ENCODE assay signal across 9 cellular contexts in the genomic region with DNA sequence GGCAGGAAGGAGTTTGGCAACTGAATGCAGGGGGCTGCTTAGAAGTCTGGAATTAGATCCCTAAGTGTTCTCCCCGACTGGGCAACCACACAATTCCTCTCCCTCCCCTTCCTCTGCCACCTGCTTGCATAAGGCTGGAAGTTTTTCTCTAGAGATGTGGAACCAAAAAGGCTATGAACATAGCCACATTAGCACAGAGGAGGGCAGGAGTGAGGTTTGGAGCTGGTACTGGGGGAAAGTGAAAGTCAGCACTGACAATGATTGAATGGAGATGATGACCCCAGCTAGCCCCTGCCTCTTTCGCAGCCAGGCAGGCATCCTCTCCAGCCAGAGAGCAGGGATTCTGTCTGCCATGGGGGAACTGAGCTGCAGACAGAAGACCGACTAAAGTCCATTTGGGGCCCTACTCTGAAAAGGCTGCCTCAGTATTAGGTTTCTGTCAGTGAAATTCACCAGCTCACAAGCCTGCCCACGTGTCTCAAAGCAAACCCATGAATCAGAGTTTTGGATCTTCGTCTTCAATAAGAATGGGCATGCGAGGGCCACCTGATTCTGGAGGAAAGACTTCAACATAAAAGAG.
DNase-seq lines count a peak whose midpoint lies in the region; ATAC-seq, FAIRE-seq and TF ChIP-seq lines count a peak whose summit lies in the region.
"Had no signal": no experiment of that assay in that cellular context is flagged by ENCODE, and none has a peak within 500 bp of the region (broad histone marks: within the 10 kb centered on the region; RNA-seq: fewer than 3 reads in every experiment).

No MANE protein-coding gene starts in this region.

- peak; percentile 51; the same call in 1 of the 2 replicates for TF ChIP-seq RAD21 in HepG2 (CRISPR knock-in tag; IDR thresholded peaks at IDR 0.05)

- intact Hi-C loops in HepG2 (cut with micrococcal nuclease; ENCODE audit: unreplicated experiment) = loop anchor here (1.0 to 2.0 kb wide), 3 partner anchors 9 to 125 kb away; a partner anchor contains a TSS

- H3K4me3 ChIP-seq in ACC112 (ENCODE audit: low read depth, low read length) (peak overlapping the region; percentile 71), HepG2 (replicated peaks in 1 of 3; ENCODE audit: insufficient read depth in 1 of 3, low read depth in 2 of 3, low read length in 3 of 3) (peak overlapping the region; percentile 19 to 65 (median 62))

- H2AFZ ChIP-seq in ACC112 (ENCODE audit: low read length, unreplicated experiment) = peak overlapping the region; percentile 79
- no peak overlapping the region for H2AFZ ChIP-seq in HepG2 (ENCODE audit: low read length)

- H3K27ac ChIP-seq in ACC112 (ENCODE audit: low read depth, low read length) = no peak overlapping the region
- H3K27ac ChIP-seq in HepG2 (ENCODE audit: extremely low read length, insufficient read depth, low read length) = peak overlapping the region; percentile 59
- no peak overlapping the region for H3K27ac ChIP-seq in RWPE1

- TF ChIP-seq EP300 in HepG2 (IDR thresholded peaks at IDR 0.05; ENCODE audit: low read depth in 2 of 2, low read length in 2 of 2) (peak; percentile 72 to 79; a peak in 3 of 4 replicates), HepG2 (CRISPR knock-in tag; IDR thresholded peaks at IDR 0.05; ENCODE audit: borderline replicate concordance) (peak; percentile 65; the same call in 1 of the 2 replicates)

- CTCF ChIA-PET in HepG2 (lab: Yijun Ruan, JAX; ENCODE audit: low intra/inter-chr PET ratio, low total read pairs) (no interaction called here), RWPE1 (lab: Yijun Ruan, JAX) (interaction anchor here (1.0 kb wide), 1 partner anchor 11 kb away, joined by 5 read pairs; no protein-coding TSS in a partner anchor)

- H3K27me3 ChIP-seq in ACC112 (ENCODE audit: insufficient read depth, low read length) (no peaks in the 10 kb centered on the region), HepG2 (ENCODE audit: control insufficient read depth in 1 of 2, insufficient read depth in 2 of 2, low read length in 2 of 2) (peaks cover 0 to 3% of the 10 kb centered on the region in 2 experiments; a peak in 1 of 5 replicates)

- POLR2A ChIA-PET in HepG2 (lab: Yijun Ruan, JAX) = interaction anchor here (1.1 to 1.3 kb wide), 5 partner anchors 42 to 122 kb away, joined by 3 to 9 read pairs (median 3); a partner anchor contains a TSS
- POLR2A ChIA-PET in RWPE1 (lab: Yijun Ruan, JAX; ENCODE audit: low non-redundant PET) = no interaction called here

- no peaks in the 10 kb centered on the region for H4K20me1 ChIP-seq in HepG2 (ENCODE audit: insufficient read depth, low read length)

- peaks cover 11% of the 10 kb centered on the region for H3K9me3 ChIP-seq in HepG2 (ENCODE audit: low read length)

- H3K79me2 ChIP-seq in ACC112 (ENCODE audit: control insufficient read depth, insufficient read depth, low read length, unreplicated experiment) (no peaks in the 10 kb centered on the region), HepG2 (ENCODE audit: insufficient read depth, low read length) (no peaks in the 10 kb centered on the region)

- TF ChIP-seq POLR2A in HepG2 (IDR thresholded peaks at IDR 0.05; ENCODE audit: insufficient read depth in 1 of 2, low read depth in 2 of 2, low read length in 2 of 2) = peak in 1 of 2 experiments; percentile 40; a peak in 2 of 4 replicates

- H3K4me2 ChIP-seq in HepG2 (ENCODE audit: low read depth, low read length) = peak overlapping the region; percentile 91

- in situ Hi-C loops in HepG2 (cut with HindIII; ENCODE audit: extremely low pct_ligation_motif_present, low pct_unique_long_range_greater_than_20kb) = no loop called here

- BruUV-seq in HepG2 (replicated peaks; lab: Mats Ljungman, UMichigan) = no TSS peak

- TF ChIP-seq CTCF in HepG2 (CRISPR knock-in tag; IDR thresholded peaks at IDR 0.05) = peak; percentile 52
- TF ChIP-seq CTCF in RWPE1 (conservative IDR thresholded peaks at IDR 0.05; ENCODE audit: low read depth) = no peak

- peak; percentile 88 for FAIRE-seq in HepG2 (lab: Jason Lieb, UNC)

- H3K36me3 Mint-ChIP-seq in activated T-cell treated with anti-CD3 and anti-CD28 coated beads, Interleukin-2, amount 50 U/mL, for 72 hours (ENCODE audit: insufficient read depth in 2 of 2) = peaks cover 2 to 8% of the 10 kb centered on the region in 2 donors

- DNase-seq in ELR (ENCODE audit: low read depth) = peak; percentile 12
- DNase-seq in activated T-cell treated with anti-CD3 and anti-CD28 coated beads, Interleukin-2, amount 50 U/mL, for 72 hours = no peak
- peak; percentile 89 for DNase-seq in HepG2 (ENCODE audit: low spot score)
- DNase-seq in RWPE1 (ENCODE audit: low spot score) = no peak
- DNase-seq in epidermal melanocyte (ENCODE audit: insufficient read length, low spot score) = no peak
- no peak for DNase-seq in NCI-H1092 (lab: John Stamatoyannopoulos, UW)
- DNase-seq in SIG-M5 treated with dmso at 0.1 percent for 504 hours (lab: John Stamatoyannopoulos, UW; ENCODE audit: unreplicated experiment) = no peak
- DNase-seq: stimulated activated CD4-positive, alpha-beta T cell treated with anti-CD3 and anti-CD28 coated beads, Interleukin-12 subunit alpha, Interleukin-12 subunit beta, amount 100 ng/mL, for 4 hours had no signal

- H3K4me1 Mint-ChIP-seq in activated T-cell treated with anti-CD3 and anti-CD28 coated beads, Interleukin-2, amount 50 U/mL, for 72 hours (ENCODE audit: low read depth) = peaks cover 23% of the 10 kb centered on the region

- H3K9me3 Mint-ChIP-seq in activated T-cell treated with anti-CD3 and anti-CD28 coated beads, Interleukin-2, amount 50 U/mL, for 72 hours = peaks cover 4% of the 10 kb centered on the region in 2 donors

- ATAC-seq in activated T-cell treated with anti-CD3 and anti-CD28 coated beads, Interleukin-2, amount 50 U/mL, for 72 hours (replicated peaks in 1 of 2) = peak in 1 of 2 donors; percentile 30
- peak; percentile 83 for ATAC-seq in HepG2

- no peaks in the 10 kb centered on the region for H3K27me3 Mint-ChIP-seq in activated T-cell treated with anti-CD3 and anti-CD28 coated beads, Interleukin-2, amount 50 U/mL, for 72 hours (ENCODE audit: low read depth)

- H3K36me3 ChIP-seq in ACC112 (ENCODE audit: insufficient read depth, low read length) = no peaks in the 10 kb centered on the region
- H3K36me3 ChIP-seq in HepG2 (replicated peaks in 1 of 2; ENCODE audit: control insufficient read depth in 1 of 2, insufficient read depth in 2 of 2, low read length in 2 of 2) = no peaks in the 10 kb centered on the region

- peak overlapping the region; percentile 52 to 86 for H3K4me3 Mint-ChIP-seq in activated T-cell treated with anti-CD3 and anti-CD28 coated beads, Interleukin-2, amount 50 U/mL, for 72 hours

- under 1% methylated on average over 6 of the region's 6 CpGs for WGBS in HepG2 (ENCODE audit: low lambda C conversion rate)

- H3K4me1 ChIP-seq in ACC112 (ENCODE audit: control insufficient read depth, insufficient read depth, low read length, unreplicated experiment) (peaks cover 17% of the 10 kb centered on the region), HepG2 (ENCODE audit: insufficient read depth, low read length) (peaks cover 79% of the 10 kb centered on the region)

- peak overlapping the region; percentile 72 for H3K27ac Mint-ChIP-seq in activated T-cell treated with anti-CD3 and anti-CD28 coated beads, Interleukin-2, amount 50 U/mL, for 72 hours

- H3K9ac ChIP-seq in HepG2 (ENCODE audit: insufficient read depth, low read depth, low read length) = peak overlapping the region; percentile 64

TF ChIP-seq in HepG2, 621 proteins besides CTCF, POLR2A, EP300 and RAD21 (continues in another document):
- TF ChIP-seq, protein P1, sequence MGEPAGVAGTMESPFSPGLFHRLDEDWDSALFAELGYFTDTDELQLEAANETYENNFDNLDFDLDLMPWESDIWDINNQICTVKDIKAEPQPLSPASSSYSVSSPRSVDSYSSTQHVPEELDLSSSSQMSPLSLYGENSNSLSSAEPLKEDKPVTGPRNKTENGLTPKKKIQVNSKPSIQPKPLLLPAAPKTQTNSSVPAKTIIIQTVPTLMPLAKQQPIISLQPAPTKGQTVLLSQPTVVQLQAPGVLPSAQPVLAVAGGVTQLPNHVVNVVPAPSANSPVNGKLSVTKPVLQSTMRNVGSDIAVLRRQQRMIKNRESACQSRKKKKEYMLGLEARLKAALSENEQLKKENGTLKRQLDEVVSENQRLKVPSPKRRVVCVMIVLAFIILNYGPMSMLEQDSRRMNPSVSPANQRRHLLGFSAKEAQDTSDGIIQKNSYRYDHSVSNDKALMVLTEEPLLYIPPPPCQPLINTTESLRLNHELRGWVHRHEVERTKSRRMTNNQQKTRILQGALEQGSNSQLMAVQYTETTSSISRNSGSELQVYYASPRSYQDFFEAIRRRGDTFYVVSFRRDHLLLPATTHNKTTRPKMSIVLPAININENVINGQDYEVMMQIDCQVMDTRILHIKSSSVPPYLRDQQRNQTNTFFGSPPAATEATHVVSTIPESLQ (CRISPR knock-in tag; conservative IDR thresholded peaks at IDR 0.05) = 0 out of 2 replicates have a peak, but pooled peaks have one; percentile 32
- peak; percentile 85; the same call in 1 of the 2 replicates for TF ChIP-seq KDM5B (CRISPR knock-in tag; IDR thresholded peaks at IDR 0.05; ENCODE audit: borderline replicate concordance)
- no peak for TF ChIP-seq ARID2 (CRISPR knock-in tag; IDR thresholded peaks at IDR 0.05; ENCODE audit: borderline replicate concordance)
- TF ChIP-seq, protein P2, sequence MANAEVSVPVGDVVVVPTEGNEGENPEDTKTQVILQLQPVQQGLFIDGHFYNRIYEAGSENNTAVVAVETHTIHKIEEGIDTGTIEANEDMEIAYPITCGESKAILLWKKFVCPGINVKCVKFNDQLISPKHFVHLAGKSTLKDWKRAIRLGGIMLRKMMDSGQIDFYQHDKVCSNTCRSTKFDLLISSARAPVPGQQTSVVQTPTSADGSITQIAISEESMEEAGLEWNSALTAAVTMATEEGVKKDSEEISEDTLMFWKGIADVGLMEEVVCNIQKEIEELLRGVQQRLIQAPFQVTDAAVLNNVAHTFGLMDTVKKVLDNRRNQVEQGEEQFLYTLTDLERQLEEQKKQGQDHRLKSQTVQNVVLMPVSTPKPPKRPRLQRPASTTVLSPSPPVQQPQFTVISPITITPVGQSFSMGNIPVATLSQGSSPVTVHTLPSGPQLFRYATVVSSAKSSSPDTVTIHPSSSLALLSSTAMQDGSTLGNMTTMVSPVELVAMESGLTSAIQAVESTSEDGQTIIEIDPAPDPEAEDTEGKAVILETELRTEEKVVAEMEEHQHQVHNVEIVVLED (CRISPR knock-in tag; IDR thresholded peaks at IDR 0.05; ENCODE audit: borderline replicate concordance) = no peak
- TF ChIP-seq ZNF207 (IDR thresholded peaks at IDR 0.05; ENCODE audit: borderline replicate concordance) = no peak
- no peak for TF ChIP-seq ZNF615 (CRISPR knock-in tag; IDR thresholded peaks at IDR 0.05; ENCODE audit: borderline replicate concordance)
- no peak for TF ChIP-seq ZSCAN20 (CRISPR knock-in tag; IDR thresholded peaks at IDR 0.05; ENCODE audit: borderline replicate concordance)
- no peak for TF ChIP-seq ZNF652 (CRISPR knock-in tag; IDR thresholded peaks at IDR 0.05; ENCODE audit: borderline replicate concordance, low read depth)

Comparison
In these comparisons a context has a peak if more than half of its experiments do, and no peak if none do; other contexts are left out.
1. DNase-seq: peak in ELR (single experiment) and HepG2 (single experiment); none in activated T-cell treated with anti-CD3 and anti-CD28 coated beads, Interleukin-2, amount 50 U/mL, for 72 hours (0 of 2), RWPE1 (single experiment), epidermal melanocyte (single experiment), NCI-H1092 (single experiment) and SIG-M5 treated with dmso at 0.1 percent for 504 hours (single experiment).